Comparison of ENCODE assay signal across 9 cellular contexts in the genomic region with DNA sequence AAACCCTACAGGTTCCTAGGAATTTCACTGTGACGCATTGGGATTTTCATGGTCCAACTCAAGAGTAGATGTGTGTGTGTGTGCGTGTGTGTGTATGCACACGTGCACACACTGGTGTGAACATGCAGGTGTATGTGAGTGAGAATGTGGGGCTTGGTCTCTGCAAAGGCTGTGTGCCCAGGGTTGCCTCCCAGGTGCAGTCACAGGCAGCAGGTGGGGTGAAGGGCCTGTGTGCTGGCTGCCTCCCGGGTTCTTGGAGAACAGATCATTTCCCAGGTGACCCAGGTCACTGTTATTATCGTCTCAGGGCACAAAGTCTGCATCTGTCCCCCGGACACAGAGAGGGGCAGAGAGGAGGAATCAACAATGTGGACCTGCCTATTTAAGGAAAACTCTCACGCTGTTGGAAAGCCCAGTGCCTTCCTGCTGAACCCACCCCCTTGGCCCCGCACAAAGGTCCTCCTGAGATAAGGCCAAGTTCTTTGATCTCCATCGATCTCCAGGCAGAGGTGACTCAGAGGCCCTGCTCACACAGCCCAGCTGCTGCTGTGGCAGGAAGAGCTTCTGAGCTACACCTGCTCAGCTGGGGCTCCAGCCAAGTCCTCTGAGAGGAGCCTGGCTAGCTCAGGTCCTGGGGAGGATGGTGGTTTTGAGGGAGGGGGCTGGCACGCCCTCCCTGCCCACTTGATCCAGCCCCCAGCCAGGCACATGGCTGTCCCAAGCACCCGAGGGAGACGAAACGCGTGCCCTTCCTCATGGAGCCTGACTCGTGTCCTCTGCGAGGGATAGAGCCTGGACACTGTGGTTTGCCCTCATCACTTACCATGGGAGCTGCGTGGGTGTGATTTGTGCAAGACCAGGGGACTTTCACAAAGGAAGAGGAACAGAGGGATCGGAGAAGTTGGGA.
DNase-seq lines count a peak whose midpoint lies in the region; ATAC-seq and TF ChIP-seq lines count a peak whose summit lies in the region.
"Had no signal": no experiment of that assay in that cellular context is flagged by ENCODE, and none has a peak within 500 bp of the region (broad histone marks: within the 10 kb centered on the region; RNA-seq: fewer than 3 reads in every experiment).

No MANE protein-coding gene starts in this region.

- intact Hi-C loops in lower lobe of right lung (cut with DNase I) = no loop called here

- DNase-seq in CD1c-positive myeloid dendritic cell (ENCODE audit: extremely low spot score) = peak; percentile 85
- peak; percentile 73 for DNase-seq in HT-29 (ENCODE audit: low spot score)
- peak; percentile 73 for DNase-seq in SHP77 treated with DMSO at 0.1 percent for 48 hours (lab: John Stamatoyannopoulos, UW)
- peak; percentile 59 for DNase-seq in lower lobe of right lung
- DNase-seq in NCI-H446 (lab: John Stamatoyannopoulos, UW) = no peak
- no peak for DNase-seq in NCI-H2029 (lab: John Stamatoyannopoulos, UW)
- no peak for DNase-seq in NCI-H1694 (lab: John Stamatoyannopoulos, UW)
- no peak for DNase-seq in activated effector memory CD4-positive, alpha-beta T cell treated with Interleukin-2 at 50 U/mL for 16 hours
- DNase-seq: SIG-M5 had no signal

- peaks cover 13% of the 10 kb centered on the region for H3K27me3 ChIP-seq in lower lobe of right lung (ENCODE audit: low read depth)

- no peaks in the 10 kb centered on the region for H3K9me3 ChIP-seq in lower lobe of right lung

- H3K36me3 ChIP-seq in lower lobe of right lung = no peaks in the 10 kb centered on the region

- TF ChIP-seq CTCF in lower lobe of right lung (IDR thresholded peaks at IDR 0.05) = no peak

- no peak overlapping the region for H3K27ac ChIP-seq in lower lobe of right lung

- no peak overlapping the region for H3K4me3 ChIP-seq in lower lobe of right lung

- ATAC-seq in lower lobe of right lung = no peak

- peaks cover 19% of the 10 kb centered on the region for H3K4me1 ChIP-seq in lower lobe of right lung

Comparison
In these comparisons a context has a peak if more than half of its experiments do, and no peak if none do; other contexts are left out.
1. DNase-seq: peak in CD1c-positive myeloid dendritic cell (single experiment), HT-29 (single experiment), SHP77 treated with DMSO at 0.1 percent for 48 hours (single experiment) and lower lobe of right lung (single experiment); none in NCI-H446 (0 of 2), NCI-H2029 (single experiment), NCI-H1694 (single experiment) and activated effector memory CD4-positive, alpha-beta T cell treated with Interleukin-2 at 50 U/mL for 16 hours (single experiment).